In the genomic region with DNA sequence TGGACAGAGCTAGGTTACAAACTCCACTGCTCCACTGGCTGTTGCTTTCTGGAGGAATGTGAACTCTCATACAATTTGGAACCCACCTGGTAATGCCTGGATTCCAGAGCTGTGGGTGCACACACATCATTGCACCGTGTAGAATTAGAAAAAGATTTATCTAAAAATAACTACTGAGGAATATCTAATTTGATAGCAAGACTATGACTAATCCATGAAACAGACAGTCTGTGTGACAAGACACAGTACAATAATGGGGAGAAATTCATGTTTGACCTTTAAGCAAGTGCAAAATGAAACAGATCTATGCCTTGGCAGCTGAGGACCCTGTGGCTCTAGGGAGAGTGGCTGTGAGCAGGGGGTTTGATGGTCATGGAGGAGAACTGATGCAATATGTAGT, we compare ENCODE assay signal across 30 cellular contexts. TPM values are rescaled to one million over a fixed set of nuclear protein-coding genes. Genes with fewer than 3 reads are reported as not detected.
DNase-seq lines count a peak whose midpoint lies in the region; ATAC-seq and TF ChIP-seq lines count a peak whose summit lies in the region.
"Had no signal": no experiment of that assay in that cellular context is flagged by ENCODE, and none has a peak within 500 bp of the region (broad histone marks: within the 10 kb centered on the region; RNA-seq: fewer than 3 reads in every experiment).

No MANE protein-coding gene starts in this region.

- H3K4me3 ChIP-seq in left lung = no peak overlapping the region
- H3K4me3 ChIP-seq: breast epithelium, K562, neural progenitor cell, right atrium auricular region had no signal

- TF ChIP-seq CTCF in left lung (IDR thresholded peaks at IDR 0.05) = no peak

- intact Hi-C loops in activated T-helper 1 cell treated with anti-CD3 and anti-CD28 coated beads, Interleukin-12 subunit alpha, Interleukin-12 subunit beta, Interleukin-2, Interleukin-4 antibody, amounts not matched to agents 30 ng/mL and 10 ng/mL and 1 ng/mL, durations not matched to agents 14 hours and 24 hours and 36 hours (cut with micrococcal nuclease) = no loop called here
- intact Hi-C loops in Right ventricle myocardium inferior (cut with DNase I) (no loop called here), left lung (cut with DNase I) (no loop called here)

- no peak overlapping the region for H3K27ac ChIP-seq in left lung
- H3K27ac ChIP-seq: 22Rv1, breast epithelium, neural progenitor cell, right atrium auricular region, VCaP had no signal

- H3K4me1 Mint-ChIP-seq in activated T-helper 1 cell treated with anti-CD3 and anti-CD28 coated beads, Interleukin-12 subunit alpha, Interleukin-12 subunit beta, Interleukin-2, Interleukin-4 antibody, amounts not matched to agents 30 ng/mL and 10 ng/mL and 1 ng/mL, durations not matched to agents 14 hours and 24 hours and 36 hours (ENCODE audit: low read depth) = peaks cover 22% of the 10 kb centered on the region
- H3K4me1 Mint-ChIP-seq in stimulated activated naive CD8-positive, alpha-beta T cell treated with anti-CD3 and anti-CD28 coated beads, Interleukin-15, amount 100 ng/mL, for 72 hours = peaks cover 32% of the 10 kb centered on the region

- H3K9me3 Mint-ChIP-seq in activated T-helper 1 cell treated with anti-CD3 and anti-CD28 coated beads, Interleukin-12 subunit alpha, Interleukin-12 subunit beta, Interleukin-2, Interleukin-4 antibody, amounts not matched to agents 30 ng/mL and 10 ng/mL and 1 ng/mL, durations not matched to agents 14 hours and 24 hours and 36 hours = no peaks in the 10 kb centered on the region
- no peaks in the 10 kb centered on the region for H3K9me3 Mint-ChIP-seq in stimulated activated naive CD8-positive, alpha-beta T cell treated with anti-CD3 and anti-CD28 coated beads, Interleukin-15, amount 100 ng/mL, for 72 hours
- H3K9me3 Mint-ChIP-seq: activated CD4-positive, alpha-beta T cell treated with anti-CD3 and anti-CD28 coated beads, Interleukin-2, amount 10 ng/mL, durations not matched to agents 7 days and 5 days; activated naive CD4-positive, alpha-beta T cell treated with anti-CD3 and anti-CD28 coated beads, Interleukin-2, amount 10 ng/mL, durations not matched to agents 7 days and 5 days; memory B cell; neural progenitor cell; type B pancreatic cell had no signal

- H3K27ac Mint-ChIP-seq in activated T-helper 1 cell treated with anti-CD3 and anti-CD28 coated beads, Interleukin-12 subunit alpha, Interleukin-12 subunit beta, Interleukin-2, Interleukin-4 antibody, amounts not matched to agents 30 ng/mL and 10 ng/mL and 1 ng/mL, durations not matched to agents 14 hours and 24 hours and 36 hours = peak overlapping the region; percentile 7
- peak overlapping the region; percentile 27 to 42 for H3K27ac Mint-ChIP-seq in stimulated activated naive CD8-positive, alpha-beta T cell treated with anti-CD3 and anti-CD28 coated beads, Interleukin-15, amount 100 ng/mL, for 72 hours
- H3K27ac Mint-ChIP-seq: activated CD4-positive, alpha-beta T cell treated with anti-CD3 and anti-CD28 coated beads, Interleukin-2, amount 10 ng/mL, durations not matched to agents 7 days and 5 days; activated naive CD4-positive, alpha-beta T cell treated with anti-CD3 and anti-CD28 coated beads, Interleukin-2, amount 10 ng/mL, durations not matched to agents 7 days and 5 days; memory B cell; neural progenitor cell; type B pancreatic cell had no signal

- H3K36me3 Mint-ChIP-seq in activated T-helper 1 cell treated with anti-CD3 and anti-CD28 coated beads, Interleukin-12 subunit alpha, Interleukin-12 subunit beta, Interleukin-2, Interleukin-4 antibody, amounts not matched to agents 30 ng/mL and 10 ng/mL and 1 ng/mL, durations not matched to agents 14 hours and 24 hours and 36 hours (ENCODE audit: low read depth) = peaks cover 1% of the 10 kb centered on the region
- H3K36me3 Mint-ChIP-seq: activated naive CD4-positive, alpha-beta T cell treated with anti-CD3 and anti-CD28 coated beads, Interleukin-2, amount 10 ng/mL, durations not matched to agents 7 days and 5 days; memory B cell; neural progenitor cell; type B pancreatic cell had no signal

- peaks cover 0 to 1% of the 10 kb centered on the region in 2 donors for H3K27me3 ChIP-seq in left lung
- H3K27me3 ChIP-seq: breast epithelium, right atrium auricular region had no signal

- H3K4me1 ChIP-seq in left lung = peaks cover 4 to 16% of the 10 kb centered on the region in 2 donors
- H3K4me1 ChIP-seq: breast epithelium, Caco-2 had no signal

- no peak overlapping the region for H3K4me3 Mint-ChIP-seq in activated T-helper 1 cell treated with anti-CD3 and anti-CD28 coated beads, Interleukin-12 subunit alpha, Interleukin-12 subunit beta, Interleukin-2, Interleukin-4 antibody, amounts not matched to agents 30 ng/mL and 10 ng/mL and 1 ng/mL, durations not matched to agents 14 hours and 24 hours and 36 hours
- peak overlapping the region in 1 of 2 donors; percentile 51 for H3K4me3 Mint-ChIP-seq in stimulated activated naive CD8-positive, alpha-beta T cell treated with anti-CD3 and anti-CD28 coated beads, Interleukin-15, amount 100 ng/mL, for 72 hours
- H3K4me3 Mint-ChIP-seq: activated CD4-positive, alpha-beta T cell treated with anti-CD3 and anti-CD28 coated beads, Interleukin-2, amount 10 ng/mL, durations not matched to agents 7 days and 5 days; activated naive CD4-positive, alpha-beta T cell treated with anti-CD3 and anti-CD28 coated beads, Interleukin-2, amount 10 ng/mL, durations not matched to agents 7 days and 5 days; memory B cell; neural progenitor cell; type B pancreatic cell had no signal

- no peak for DNase-seq in activated CD4-positive, CD25-positive, alpha-beta regulatory T cell treated with anti-CD3 and anti-CD28 coated beads, Interleukin-2, amount 50 U/mL, for 72 hours
- DNase-seq in activated T-helper 1 cell treated with anti-CD3 and anti-CD28 coated beads, Interleukin-12 subunit alpha, Interleukin-12 subunit beta, Interleukin-2, Interleukin-4 antibody, amounts not matched to agents 30 ng/mL and 10 ng/mL and 1 ng/mL, durations not matched to agents 14 hours and 24 hours and 36 hours (ENCODE audit: low spot score) = no peak
- DNase-seq in kidney glomerular epithelial cell (lab: John Stamatoyannopoulos, UW) = peak; percentile 22
- DNase-seq in stimulated activated naive CD8-positive, alpha-beta T cell treated with anti-CD3 and anti-CD28 coated beads, Interleukin-15, amount 100 ng/mL, for 72 hours = no peak
- no peak for DNase-seq in Right ventricle myocardium inferior (ENCODE audit: missing footprints)
- no peak for DNase-seq in stimulated activated CD4-positive, alpha-beta T cell treated with anti-CD3 and anti-CD28 coated beads, Interleukin-4, amount 100 ng/mL, for 24 hours
- DNase-seq in left lung = no peak
- DNase-seq: activated CD4-positive, alpha-beta T cell treated with anti-CD3 and anti-CD28 coated beads, Interleukin-2, amount 10 ng/mL, durations not matched to agents 7 days and 5 days; activated naive CD4-positive, alpha-beta T cell treated with anti-CD3 and anti-CD28 coated beads, Interleukin-2, amount 10 ng/mL, durations not matched to agents 7 days and 5 days; amygdala; C1 segment of cervical spinal cord; Caco-2; DMS53; hippocampal formation; NCI-H1092 treated with DMSO at 0.1 percent for 48 hours; NCI-H187 treated with DMSO at 0.1 percent for 48 hours; NCI-H2171; NCI-H82; stimulated activated CD4-positive, alpha-beta T cell treated with anti-CD3 and anti-CD28 coated beads, Interleukin-1b, Interleukin-23, amount 100 ng/mL, for 48 hours; substantia nigra; T-helper 9 cell had no signal

- H3K27me3 Mint-ChIP-seq in activated T-helper 1 cell treated with anti-CD3 and anti-CD28 coated beads, Interleukin-12 subunit alpha, Interleukin-12 subunit beta, Interleukin-2, Interleukin-4 antibody, amounts not matched to agents 30 ng/mL and 10 ng/mL and 1 ng/mL, durations not matched to agents 14 hours and 24 hours and 36 hours (ENCODE audit: insufficient read depth) = peaks cover 30% of the 10 kb centered on the region
- H3K27me3 Mint-ChIP-seq in stimulated activated naive CD8-positive, alpha-beta T cell treated with anti-CD3 and anti-CD28 coated beads, Interleukin-15, amount 100 ng/mL, for 72 hours = peaks cover 10% of the 10 kb centered on the region

- peak; percentile 88 to 91 for ATAC-seq in activated CD4-positive, CD25-positive, alpha-beta regulatory T cell treated with anti-CD3 and anti-CD28 coated beads, Interleukin-2, amount 50 U/mL, for 24 hours
- no peak for ATAC-seq in stimulated activated naive CD8-positive, alpha-beta T cell treated with anti-CD3 and anti-CD28 coated beads, Interleukin-15, amount 100 ng/mL, for 72 hours
- ATAC-seq in Right ventricle myocardium inferior (no peak), left lung (no peak)
- ATAC-seq: K562 had no signal

- no peaks in the 10 kb centered on the region for H3K9me3 ChIP-seq in left lung
- H3K9me3 ChIP-seq: breast epithelium, Caco-2, right atrium auricular region had no signal

- H3K36me3 ChIP-seq in left lung = no peaks in the 10 kb centered on the region
- H3K36me3 ChIP-seq: breast epithelium, neural progenitor cell, right atrium auricular region had no signal

RNA-seq across cellular contexts. Expression of a gene that starts 7.9 kb away (rescaled TPM):
- total RNA-seq in activated T-helper 1 cell treated with anti-CD3 and anti-CD28 coated beads, Interleukin-12 subunit alpha, Interleukin-12 subunit beta, Interleukin-2, Interleukin-4 antibody, amounts not matched to agents 30 ng/mL and 10 ng/mL and 1 ng/mL, durations not matched to agents 14 hours and 24 hours and 36 hours = 1.5 and 1.6 TPM in 2 replicates
- total RNA-seq in Right ventricle myocardium inferior (3.9 TPM), left lung (1 to 10 TPM in 1 of 2 donors, under 1 TPM in 1; 0.34 to 1.4 TPM)

RNA-seq across cellular contexts. Expression of a gene that starts 49.9 kb away (rescaled TPM):
- 191 and 201 TPM in 2 replicates for total RNA-seq in activated T-helper 1 cell treated with anti-CD3 and anti-CD28 coated beads, Interleukin-12 subunit alpha, Interleukin-12 subunit beta, Interleukin-2, Interleukin-4 antibody, amounts not matched to agents 30 ng/mL and 10 ng/mL and 1 ng/mL, durations not matched to agents 14 hours and 24 hours and 36 hours
- total RNA-seq in Right ventricle myocardium inferior (412 TPM), left lung (100 to 1,000 TPM in 1 of 2 donors, 10 to 100 TPM in 1; 98.6 to 118 TPM)

RNA-seq across cellular contexts. Expression of a gene that starts 55.2 kb away (rescaled TPM):
- 334 and 341 TPM in 2 replicates for total RNA-seq in activated T-helper 1 cell treated with anti-CD3 and anti-CD28 coated beads, Interleukin-12 subunit alpha, Interleukin-12 subunit beta, Interleukin-2, Interleukin-4 antibody, amounts not matched to agents 30 ng/mL and 10 ng/mL and 1 ng/mL, durations not matched to agents 14 hours and 24 hours and 36 hours
- total RNA-seq in Right ventricle myocardium inferior = 13.2 TPM
- 10 to 100 TPM; 42.5 to 55.2 TPM for total RNA-seq in left lung

Comparison
In these comparisons a context has a peak if more than half of its experiments do, and no peak if none do; other contexts are left out.
1. ATAC-seq: peak in activated CD4-positive, CD25-positive, alpha-beta regulatory T cell treated with anti-CD3 and anti-CD28 coated beads, Interleukin-2, amount 50 U/mL, for 24 hours (2 of 2); none in stimulated activated naive CD8-positive, alpha-beta T cell treated with anti-CD3 and anti-CD28 coated beads, Interleukin-15, amount 100 ng/mL, for 72 hours (single experiment), Right ventricle myocardium inferior (single experiment) and left lung (single experiment).